10 cellular contexts compared by ENCODE assay signal in genomic region chr20:1368448-1369199, GRCh38. TPM values are rescaled to one million over a fixed set of nuclear protein-coding genes. Genes with fewer than 3 reads are reported as not detected.
DNase-seq lines count a peak whose midpoint lies in the region; ATAC-seq and TF ChIP-seq lines count a peak whose summit lies in the region.
"Had no signal": no experiment of that assay in that cellular context is flagged by ENCODE, and none has a peak within 500 bp of the region (broad histone marks: within the 10 kb centered on the region; RNA-seq: fewer than 3 reads in every experiment).

No MANE protein-coding gene starts in this region.

- H3K4me3 ChIP-seq in RWPE2 (ENCODE audit: severe bottlenecking) (no peak overlapping the region), esophagus muscularis mucosa (no peak overlapping the region)
- H3K4me3 ChIP-seq: right atrium auricular region had no signal

- 72% methylated on average over 7 of the region's 7 CpGs for WGBS in esophagus muscularis mucosa

- TF ChIP-seq CTCF in RWPE2 (IDR thresholded peaks at IDR 0.05; ENCODE audit: poor library complexity, severe bottlenecking) (no peak), esophagus muscularis mucosa (IDR thresholded peaks at IDR 0.05) (no peak), omental fat pad (IDR thresholded peaks at IDR 0.05) (no peak)

- H3K27ac ChIP-seq in RWPE2 (ENCODE audit: poor library complexity, severe bottlenecking) (peak overlapping the region; percentile 40), esophagus muscularis mucosa (replicated peaks in 1 of 4) (peak overlapping the region in 1 of 4 donors; percentile 22)
- H3K27ac ChIP-seq: right atrium auricular region had no signal

- intact Hi-C loops in esophagus muscularis mucosa (cut with DNase I): no loop called here

- TF ChIP-seq POLR2A in esophagus muscularis mucosa (IDR thresholded peaks at IDR 0.05; ENCODE audit: low read depth): no peak

- H3K4me1 ChIP-seq in RWPE2 (ENCODE audit: insufficient read depth, poor library complexity, severe bottlenecking) (peaks cover 10% of the 10 kb centered on the region), esophagus muscularis mucosa (peaks cover 27 to 43% (median 38%) of the 10 kb centered on the region in 4 donors)

- ATAC-seq in RWPE2 (ENCODE audit: low read depth) (peak; percentile 48; the same call in 1 of the 3 replicates), omental fat pad (ENCODE audit: low FRiP score) (peak; percentile 75), GM21381 (IDR thresholded peaks at IDR 0.05; ENCODE audit: unreplicated experiment) (no peak)

- H3K27me3 ChIP-seq in RWPE2 (ENCODE audit: insufficient read depth, poor library complexity, severe bottlenecking): no peaks in the 10 kb centered on the region
- no peaks in the 10 kb centered on the region for H3K27me3 ChIP-seq in esophagus muscularis mucosa
- H3K27me3 ChIP-seq: right atrium auricular region had no signal

- TF ChIP-seq EP300 in esophagus muscularis mucosa (IDR thresholded peaks at IDR 0.05): no peak

- no peaks in the 10 kb centered on the region for H3K9me3 ChIP-seq in RWPE2 (ENCODE audit: severe bottlenecking)
- H3K9me3 ChIP-seq in esophagus muscularis mucosa: no peaks in the 10 kb centered on the region
- H3K9me3 ChIP-seq: right atrium auricular region had no signal

- DNase-seq in GM03348 (ENCODE audit: low spot score): peak; percentile 58
- no peak for DNase-seq in RWPE2 (ENCODE audit: low spot score)
- peak; percentile 66 for DNase-seq in esophagus muscularis mucosa (ENCODE audit: extremely low spot score)
- no peak for DNase-seq in omental fat pad (ENCODE audit: low spot score)
- DNase-seq in activated effector memory CD4-positive, alpha-beta T cell treated with anti-CD3 and anti-CD28 coated beads, Interleukin-2, amount 50 U/mL, for 16 hours: no peak
- no peak for DNase-seq in HT-29 (ENCODE audit: low spot score)
- DNase-seq: activated CD8-positive, alpha-beta memory T cell treated with anti-CD3 and anti-CD28 coated beads, Interleukin-2, amount 50 U/mL, for 48 hours; NCI-H1436 treated with DMSO at 0.1 percent for 48 hours had no signal

- peaks cover 58% of the 10 kb centered on the region for H3K36me3 ChIP-seq in RWPE2 (ENCODE audit: low read depth)
- peaks cover 5 to 56% (median 38%) of the 10 kb centered on the region in 4 donors for H3K36me3 ChIP-seq in esophagus muscularis mucosa

RNA-seq across cellular contexts. Expression of gene FKBP1A, which starts 24.2 kb away (rescaled TPM):
- total RNA-seq in esophagus muscularis mucosa (10 to 100 TPM; 84.3 to 99.2 (median 89.8) TPM), omental fat pad (100 to 1,000 TPM; 204 to 275 (median 241) TPM)
- 86.3 and 91.6 TPM in 2 replicates for total RNA-seq in HT-29 (2014; rRNA removed; shearing (Covaris generic))

RNA-seq across cellular contexts. Expression of gene SDCBP2, which starts 39.7 kb away (rescaled TPM):
- total RNA-seq in esophagus muscularis mucosa: 1 to 10 TPM; 2.1 to 6.2 (median 4.1) TPM
- 10 to 100 TPM in 2 of 4 donors, 1 to 10 TPM in 2; 7.7 to 18.0 (median 9.8) TPM for total RNA-seq in omental fat pad
- total RNA-seq in HT-29 (2014; rRNA removed; shearing (Covaris generic)): 19.1 and 22.4 TPM in 2 replicates

Comparison
In these comparisons a context has a peak if more than half of its experiments do, and no peak if none do; other contexts are left out.
1. DNase-seq: peak in GM03348 (single experiment) and esophagus muscularis mucosa (single experiment); none in RWPE2 (single experiment), omental fat pad (single experiment), activated effector memory CD4-positive, alpha-beta T cell treated with anti-CD3 and anti-CD28 coated beads, Interleukin-2, amount 50 U/mL, for 16 hours (single experiment) and HT-29 (single experiment).